Comparison of ENCODE assay signal across 1 cellular context in the genomic region with DNA sequence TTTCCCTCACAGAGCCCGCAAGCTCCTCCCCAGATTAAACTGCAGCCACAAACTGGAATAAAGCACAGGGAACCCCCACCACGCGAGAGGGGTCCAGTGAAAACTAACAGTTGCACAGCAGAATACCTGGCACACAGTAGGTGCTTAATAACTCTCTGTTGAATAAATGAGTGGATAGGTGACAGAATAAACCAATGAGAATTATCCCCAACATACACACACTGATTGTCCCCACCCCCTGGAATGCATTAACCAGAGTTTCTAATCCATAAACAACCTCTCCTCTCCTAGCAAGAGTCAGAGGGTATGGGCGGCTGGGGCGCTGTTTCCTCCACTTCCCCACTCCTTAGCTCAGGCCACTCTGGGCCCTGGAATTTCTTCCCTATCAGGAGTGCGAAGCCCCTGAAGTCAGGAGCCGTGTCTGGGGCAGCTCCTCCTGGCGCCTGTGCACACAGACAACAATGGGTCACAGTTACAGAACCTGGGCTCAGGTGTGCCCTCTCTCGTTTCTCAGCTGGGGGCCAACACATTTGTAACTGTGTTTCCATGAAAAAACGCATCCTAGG.
TF ChIP-seq lines count a peak whose summit lies in the region.

No MANE protein-coding gene starts in this region.

TF ChIP-seq in endothelial cell of umbilical vein, 7 proteins besides CTCF, POLR2A, EP300 and RAD21:
- TF ChIP-seq JUN (IDR thresholded peaks at IDR 0.05; ENCODE audit: borderline replicate concordance, insufficient read depth, insufficient read length, low read depth): no peak
- TF ChIP-seq MYC (IDR thresholded peaks at IDR 0.05; ENCODE audit: low read depth, low read length): no peak
- TF ChIP-seq EZH2 (IDR thresholded peaks at IDR 0.05; ENCODE audit: borderline replicate concordance, low read depth, low read length, severe bottlenecking): no peak
- no peak for TF ChIP-seq GATA2 (IDR thresholded peaks at IDR 0.05; ENCODE audit: insufficient read depth, insufficient read length, low read depth, low read length)
- no peak for TF ChIP-seq POLR2AphosphoS5 (IDR thresholded peaks at IDR 0.05; ENCODE audit: insufficient read depth, low read depth, low read length)
- TF ChIP-seq, protein P1, sequence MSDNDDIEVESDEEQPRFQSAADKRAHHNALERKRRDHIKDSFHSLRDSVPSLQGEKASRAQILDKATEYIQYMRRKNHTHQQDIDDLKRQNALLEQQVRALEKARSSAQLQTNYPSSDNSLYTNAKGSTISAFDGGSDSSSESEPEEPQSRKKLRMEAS (IDR thresholded peaks at IDR 0.05; ENCODE audit: insufficient read depth, insufficient read length): no peak
- TF ChIP-seq FOS (IDR thresholded peaks at IDR 0.05; ENCODE audit: borderline replicate concordance, insufficient read depth, low read length): no peak
TF ChIP-seq in endothelial cell of umbilical vein: peak in this region for 0.
